1 cellular context compared by ENCODE assay signal in the genomic region with DNA sequence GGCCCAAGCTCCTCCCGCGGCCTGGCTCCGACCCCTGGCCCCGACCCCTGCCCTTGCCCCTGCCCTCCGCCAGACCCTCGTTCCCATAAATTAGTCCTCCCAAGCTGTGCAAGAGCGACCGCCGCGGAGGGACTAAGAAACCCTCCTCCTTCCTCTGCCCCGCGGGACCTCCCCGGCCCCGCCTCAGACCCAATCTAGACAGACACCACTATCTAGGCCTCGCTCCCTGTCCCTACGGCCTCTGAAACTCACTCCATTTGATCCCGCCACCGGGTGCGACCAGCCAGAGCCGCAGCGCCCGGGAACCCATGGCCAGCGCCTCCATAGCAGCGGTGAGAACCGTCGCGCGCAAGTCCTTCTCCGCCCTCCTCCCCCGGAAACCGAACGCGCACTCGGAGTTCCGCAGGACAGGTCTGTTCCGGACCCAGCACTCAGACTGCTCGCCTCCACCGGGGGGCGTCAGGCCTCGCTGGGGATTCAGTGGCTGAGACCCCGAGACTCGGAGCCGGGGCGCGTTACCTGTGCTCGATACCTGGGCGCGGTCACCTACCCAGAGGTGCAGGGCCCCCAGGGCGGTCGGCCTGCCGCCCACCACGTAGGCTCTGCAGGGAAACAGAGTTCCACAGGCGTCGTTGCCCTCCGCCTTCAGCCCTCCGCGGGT.
A peak's percentile ranks its signal among the peaks of the same experiment; 100 is the strongest.
TF ChIP-seq lines count a peak whose summit lies in the region.

A gene (minus strand): TSS at position 331 of the 661 bp plus-strand sequence. CDS start 6 bp downstream, at position 325.

TF ChIP-seq in HepG2, 621 proteins besides CTCF, POLR2A, EP300 and RAD21 (continued from another document and continues in another):
- TF ChIP-seq, protein P1, sequence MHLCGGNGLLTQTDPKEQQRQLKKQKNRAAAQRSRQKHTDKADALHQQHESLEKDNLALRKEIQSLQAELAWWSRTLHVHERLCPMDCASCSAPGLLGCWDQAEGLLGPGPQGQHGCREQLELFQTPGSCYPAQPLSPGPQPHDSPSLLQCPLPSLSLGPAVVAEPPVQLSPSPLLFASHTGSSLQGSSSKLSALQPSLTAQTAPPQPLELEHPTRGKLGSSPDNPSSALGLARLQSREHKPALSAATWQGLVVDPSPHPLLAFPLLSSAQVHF (CRISPR knock-in tag; IDR thresholded peaks at IDR 0.05), result peak; percentile 66; the same call in 1 of the 2 replicates
- TF ChIP-seq, protein P2, sequence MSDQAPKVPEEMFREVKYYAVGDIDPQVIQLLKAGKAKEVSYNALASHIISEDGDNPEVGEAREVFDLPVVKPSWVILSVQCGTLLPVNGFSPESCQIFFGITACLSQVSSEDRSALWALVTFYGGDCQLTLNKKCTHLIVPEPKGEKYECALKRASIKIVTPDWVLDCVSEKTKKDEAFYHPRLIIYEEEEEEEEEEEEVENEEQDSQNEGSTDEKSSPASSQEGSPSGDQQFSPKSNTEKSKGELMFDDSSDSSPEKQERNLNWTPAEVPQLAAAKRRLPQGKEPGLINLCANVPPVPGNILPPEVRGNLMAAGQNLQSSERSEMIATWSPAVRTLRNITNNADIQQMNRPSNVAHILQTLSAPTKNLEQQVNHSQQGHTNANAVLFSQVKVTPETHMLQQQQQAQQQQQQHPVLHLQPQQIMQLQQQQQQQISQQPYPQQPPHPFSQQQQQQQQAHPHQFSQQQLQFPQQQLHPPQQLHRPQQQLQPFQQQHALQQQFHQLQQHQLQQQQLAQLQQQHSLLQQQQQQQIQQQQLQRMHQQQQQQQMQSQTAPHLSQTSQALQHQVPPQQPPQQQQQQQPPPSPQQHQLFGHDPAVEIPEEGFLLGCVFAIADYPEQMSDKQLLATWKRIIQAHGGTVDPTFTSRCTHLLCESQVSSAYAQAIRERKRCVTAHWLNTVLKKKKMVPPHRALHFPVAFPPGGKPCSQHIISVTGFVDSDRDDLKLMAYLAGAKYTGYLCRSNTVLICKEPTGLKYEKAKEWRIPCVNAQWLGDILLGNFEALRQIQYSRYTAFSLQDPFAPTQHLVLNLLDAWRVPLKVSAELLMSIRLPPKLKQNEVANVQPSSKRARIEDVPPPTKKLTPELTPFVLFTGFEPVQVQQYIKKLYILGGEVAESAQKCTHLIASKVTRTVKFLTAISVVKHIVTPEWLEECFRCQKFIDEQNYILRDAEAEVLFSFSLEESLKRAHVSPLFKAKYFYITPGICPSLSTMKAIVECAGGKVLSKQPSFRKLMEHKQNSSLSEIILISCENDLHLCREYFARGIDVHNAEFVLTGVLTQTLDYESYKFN (CRISPR knock-in tag; conservative IDR thresholded peaks at IDR 0.05), result no peak
- TF ChIP-seq, protein P3, sequence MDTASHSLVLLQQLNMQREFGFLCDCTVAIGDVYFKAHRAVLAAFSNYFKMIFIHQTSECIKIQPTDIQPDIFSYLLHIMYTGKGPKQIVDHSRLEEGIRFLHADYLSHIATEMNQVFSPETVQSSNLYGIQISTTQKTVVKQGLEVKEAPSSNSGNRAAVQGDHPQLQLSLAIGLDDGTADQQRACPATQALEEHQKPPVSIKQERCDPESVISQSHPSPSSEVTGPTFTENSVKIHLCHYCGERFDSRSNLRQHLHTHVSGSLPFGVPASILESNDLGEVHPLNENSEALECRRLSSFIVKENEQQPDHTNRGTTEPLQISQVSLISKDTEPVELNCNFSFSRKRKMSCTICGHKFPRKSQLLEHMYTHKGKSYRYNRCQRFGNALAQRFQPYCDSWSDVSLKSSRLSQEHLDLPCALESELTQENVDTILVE (CRISPR knock-in tag; IDR thresholded peaks at IDR 0.05), result peak; percentile 81; the same call in 1 of the 2 replicates
- TF ChIP-seq, protein P4, sequence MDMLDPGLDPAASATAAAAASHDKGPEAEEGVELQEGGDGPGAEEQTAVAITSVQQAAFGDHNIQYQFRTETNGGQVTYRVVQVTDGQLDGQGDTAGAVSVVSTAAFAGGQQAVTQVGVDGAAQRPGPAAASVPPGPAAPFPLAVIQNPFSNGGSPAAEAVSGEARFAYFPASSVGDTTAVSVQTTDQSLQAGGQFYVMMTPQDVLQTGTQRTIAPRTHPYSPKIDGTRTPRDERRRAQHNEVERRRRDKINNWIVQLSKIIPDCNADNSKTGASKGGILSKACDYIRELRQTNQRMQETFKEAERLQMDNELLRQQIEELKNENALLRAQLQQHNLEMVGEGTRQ (IDR thresholded peaks at IDR 0.05; ENCODE audit: low read depth, low read length), result no peak
- TF ChIP-seq, protein P4 (CRISPR knock-in tag; IDR thresholded peaks at IDR 0.05; ENCODE audit: borderline replicate concordance), result no peak; the same call in 1 of the 2 replicates
- TF ChIP-seq SRSF9 (IDR thresholded peaks at IDR 0.05; ENCODE audit: borderline replicate concordance, insufficient read depth, low read depth, low read length, poor library complexity, severe bottlenecking), result no peak
- 0 out of 2 replicates have a peak, but pooled peaks have one; percentile 31 for TF ChIP-seq SP5 (CRISPR knock-in tag; IDR thresholded peaks at IDR 0.05; ENCODE audit: borderline replicate concordance, low read depth)
- peak; percentile 92 for TF ChIP-seq SRSF1 (optimal IDR thresholded peaks at IDR 0.05; ENCODE audit: low read depth, low read length)
- TF ChIP-seq, protein P5, sequence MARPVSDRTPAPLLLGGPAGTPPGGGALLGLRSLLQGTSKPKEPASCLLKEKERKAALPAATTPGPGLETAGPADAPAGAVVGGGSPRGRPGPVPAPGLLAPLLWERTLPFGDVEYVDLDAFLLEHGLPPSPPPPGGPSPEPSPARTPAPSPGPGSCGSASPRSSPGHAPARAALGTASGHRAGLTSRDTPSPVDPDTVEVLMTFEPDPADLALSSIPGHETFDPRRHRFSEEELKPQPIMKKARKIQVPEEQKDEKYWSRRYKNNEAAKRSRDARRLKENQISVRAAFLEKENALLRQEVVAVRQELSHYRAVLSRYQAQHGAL (CRISPR knock-in tag; IDR thresholded peaks at IDR 0.05; ENCODE audit: not compliant biosample characterization), result no peak
- peak; percentile 68; the same call in 1 of the 2 replicates for TF ChIP-seq ZNF607 (CRISPR knock-in tag; IDR thresholded peaks at IDR 0.05; ENCODE audit: borderline replicate concordance)
- TF ChIP-seq ZNF547 (CRISPR knock-in tag; IDR thresholded peaks at IDR 0.05), result peak; percentile 82; the same call in 1 of the 2 replicates
- TF ChIP-seq HOXD1 (CRISPR knock-in tag; IDR thresholded peaks at IDR 0.05), result peak; percentile 89
- peak; percentile 55; the same call in 1 of the 3 replicates for TF ChIP-seq MXI1 (IDR thresholded peaks at IDR 0.05; ENCODE audit: borderline replicate concordance, low read depth, low read length)
- no peak for TF ChIP-seq ZNF549 (CRISPR knock-in tag; IDR thresholded peaks at IDR 0.05)
- TF ChIP-seq, protein P6, sequence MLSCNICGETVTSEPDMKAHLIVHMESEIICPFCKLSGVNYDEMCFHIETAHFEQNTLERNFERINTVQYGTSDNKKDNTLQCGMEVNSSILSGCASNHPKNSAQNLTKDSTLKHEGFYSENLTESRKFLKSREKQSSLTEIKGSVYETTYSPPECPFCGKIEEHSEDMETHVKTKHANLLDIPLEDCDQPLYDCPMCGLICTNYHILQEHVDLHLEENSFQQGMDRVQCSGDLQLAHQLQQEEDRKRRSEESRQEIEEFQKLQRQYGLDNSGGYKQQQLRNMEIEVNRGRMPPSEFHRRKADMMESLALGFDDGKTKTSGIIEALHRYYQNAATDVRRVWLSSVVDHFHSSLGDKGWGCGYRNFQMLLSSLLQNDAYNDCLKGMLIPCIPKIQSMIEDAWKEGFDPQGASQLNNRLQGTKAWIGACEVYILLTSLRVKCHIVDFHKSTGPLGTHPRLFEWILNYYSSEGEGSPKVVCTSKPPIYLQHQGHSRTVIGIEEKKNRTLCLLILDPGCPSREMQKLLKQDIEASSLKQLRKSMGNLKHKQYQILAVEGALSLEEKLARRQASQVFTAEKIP (CRISPR knock-in tag; IDR thresholded peaks at IDR 0.05; ENCODE audit: borderline replicate concordance), result no peak
- TF ChIP-seq, protein P7, sequence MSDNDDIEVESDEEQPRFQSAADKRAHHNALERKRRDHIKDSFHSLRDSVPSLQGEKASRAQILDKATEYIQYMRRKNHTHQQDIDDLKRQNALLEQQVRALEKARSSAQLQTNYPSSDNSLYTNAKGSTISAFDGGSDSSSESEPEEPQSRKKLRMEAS (IDR thresholded peaks at IDR 0.05), result peak; percentile 89
- no peak for TF ChIP-seq ZNF530 (CRISPR knock-in tag; IDR thresholded peaks at IDR 0.05; ENCODE audit: low read depth)
- TF ChIP-seq ZNF83 (CRISPR knock-in tag; IDR thresholded peaks at IDR 0.05; ENCODE audit: borderline replicate concordance), result peak; percentile 93
- TF ChIP-seq ZNF160 (CRISPR knock-in tag; IDR thresholded peaks at IDR 0.05), result no peak; the same call in 1 of the 2 replicates
- TF ChIP-seq KAT8 (CRISPR knock-in tag; IDR thresholded peaks at IDR 0.05), result peak; percentile 96
- TF ChIP-seq, protein P8, sequence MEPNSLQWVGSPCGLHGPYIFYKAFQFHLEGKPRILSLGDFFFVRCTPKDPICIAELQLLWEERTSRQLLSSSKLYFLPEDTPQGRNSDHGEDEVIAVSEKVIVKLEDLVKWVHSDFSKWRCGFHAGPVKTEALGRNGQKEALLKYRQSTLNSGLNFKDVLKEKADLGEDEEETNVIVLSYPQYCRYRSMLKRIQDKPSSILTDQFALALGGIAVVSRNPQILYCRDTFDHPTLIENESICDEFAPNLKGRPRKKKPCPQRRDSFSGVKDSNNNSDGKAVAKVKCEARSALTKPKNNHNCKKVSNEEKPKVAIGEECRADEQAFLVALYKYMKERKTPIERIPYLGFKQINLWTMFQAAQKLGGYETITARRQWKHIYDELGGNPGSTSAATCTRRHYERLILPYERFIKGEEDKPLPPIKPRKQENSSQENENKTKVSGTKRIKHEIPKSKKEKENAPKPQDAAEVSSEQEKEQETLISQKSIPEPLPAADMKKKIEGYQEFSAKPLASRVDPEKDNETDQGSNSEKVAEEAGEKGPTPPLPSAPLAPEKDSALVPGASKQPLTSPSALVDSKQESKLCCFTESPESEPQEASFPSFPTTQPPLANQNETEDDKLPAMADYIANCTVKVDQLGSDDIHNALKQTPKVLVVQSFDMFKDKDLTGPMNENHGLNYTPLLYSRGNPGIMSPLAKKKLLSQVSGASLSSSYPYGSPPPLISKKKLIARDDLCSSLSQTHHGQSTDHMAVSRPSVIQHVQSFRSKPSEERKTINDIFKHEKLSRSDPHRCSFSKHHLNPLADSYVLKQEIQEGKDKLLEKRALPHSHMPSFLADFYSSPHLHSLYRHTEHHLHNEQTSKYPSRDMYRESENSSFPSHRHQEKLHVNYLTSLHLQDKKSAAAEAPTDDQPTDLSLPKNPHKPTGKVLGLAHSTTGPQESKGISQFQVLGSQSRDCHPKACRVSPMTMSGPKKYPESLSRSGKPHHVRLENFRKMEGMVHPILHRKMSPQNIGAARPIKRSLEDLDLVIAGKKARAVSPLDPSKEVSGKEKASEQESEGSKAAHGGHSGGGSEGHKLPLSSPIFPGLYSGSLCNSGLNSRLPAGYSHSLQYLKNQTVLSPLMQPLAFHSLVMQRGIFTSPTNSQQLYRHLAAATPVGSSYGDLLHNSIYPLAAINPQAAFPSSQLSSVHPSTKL (CRISPR knock-in tag; IDR thresholded peaks at IDR 0.05), result peak; percentile 78
- TF ChIP-seq GABPA (IDR thresholded peaks at IDR 0.05; ENCODE audit: low read depth, low read length), result peak; percentile 86
- peak; percentile 92 for TF ChIP-seq GABPA (CRISPR knock-in tag; IDR thresholded peaks at IDR 0.05; ENCODE audit: low read depth)
- no peak for TF ChIP-seq PAWR (CRISPR knock-in tag; IDR thresholded peaks at IDR 0.05; ENCODE audit: borderline replicate concordance)
- peak; percentile 79 for TF ChIP-seq ZNF292 (CRISPR knock-in tag; IDR thresholded peaks at IDR 0.05; ENCODE audit: borderline replicate concordance, low read depth)
- TF ChIP-seq MAFG (CRISPR knock-in tag; IDR thresholded peaks at IDR 0.05), result no peak
- TF ChIP-seq, protein P9, sequence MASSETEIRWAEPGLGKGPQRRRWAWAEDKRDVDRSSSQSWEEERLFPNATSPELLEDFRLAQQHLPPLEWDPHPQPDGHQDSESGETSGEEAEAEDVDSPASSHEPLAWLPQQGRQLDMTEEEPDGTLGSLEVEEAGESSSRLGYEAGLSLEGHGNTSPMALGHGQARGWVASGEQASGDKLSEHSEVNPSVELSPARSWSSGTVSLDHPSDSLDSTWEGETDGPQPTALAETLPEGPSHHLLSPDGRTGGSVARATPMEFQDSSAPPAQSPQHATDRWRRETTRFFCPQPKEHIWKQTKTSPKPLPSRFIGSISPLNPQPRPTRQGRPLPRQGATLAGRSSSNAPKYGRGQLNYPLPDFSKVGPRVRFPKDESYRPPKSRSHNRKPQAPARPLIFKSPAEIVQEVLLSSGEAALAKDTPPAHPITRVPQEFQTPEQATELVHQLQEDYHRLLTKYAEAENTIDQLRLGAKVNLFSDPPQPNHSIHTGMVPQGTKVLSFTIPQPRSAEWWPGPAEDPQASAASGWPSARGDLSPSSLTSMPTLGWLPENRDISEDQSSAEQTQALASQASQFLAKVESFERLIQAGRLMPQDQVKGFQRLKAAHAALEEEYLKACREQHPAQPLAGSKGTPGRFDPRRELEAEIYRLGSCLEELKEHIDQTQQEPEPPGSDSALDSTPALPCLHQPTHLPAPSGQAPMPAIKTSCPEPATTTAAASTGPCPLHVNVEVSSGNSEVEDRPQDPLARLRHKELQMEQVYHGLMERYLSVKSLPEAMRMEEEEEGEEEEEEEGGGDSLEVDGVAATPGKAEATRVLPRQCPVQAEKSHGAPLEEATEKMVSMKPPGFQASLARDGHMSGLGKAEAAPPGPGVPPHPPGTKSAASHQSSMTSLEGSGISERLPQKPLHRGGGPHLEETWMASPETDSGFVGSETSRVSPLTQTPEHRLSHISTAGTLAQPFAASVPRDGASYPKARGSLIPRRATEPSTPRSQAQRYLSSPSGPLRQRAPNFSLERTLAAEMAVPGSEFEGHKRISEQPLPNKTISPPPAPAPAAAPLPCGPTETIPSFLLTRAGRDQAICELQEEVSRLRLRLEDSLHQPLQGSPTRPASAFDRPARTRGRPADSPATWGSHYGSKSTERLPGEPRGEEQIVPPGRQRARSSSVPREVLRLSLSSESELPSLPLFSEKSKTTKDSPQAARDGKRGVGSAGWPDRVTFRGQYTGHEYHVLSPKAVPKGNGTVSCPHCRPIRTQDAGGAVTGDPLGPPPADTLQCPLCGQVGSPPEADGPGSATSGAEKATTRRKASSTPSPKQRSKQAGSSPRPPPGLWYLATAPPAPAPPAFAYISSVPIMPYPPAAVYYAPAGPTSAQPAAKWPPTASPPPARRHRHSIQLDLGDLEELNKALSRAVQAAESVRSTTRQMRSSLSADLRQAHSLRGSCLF (CRISPR knock-in tag; IDR thresholded peaks at IDR 0.05; ENCODE audit: borderline replicate concordance), result no peak
- no peak for TF ChIP-seq ZNF260 (CRISPR knock-in tag; IDR thresholded peaks at IDR 0.05; ENCODE audit: borderline replicate concordance, low read depth)
- TF ChIP-seq HNF4A (CRISPR knock-in tag; IDR thresholded peaks at IDR 0.05), result no peak; the same call in 1 of the 2 replicates
- peak; percentile 99 for TF ChIP-seq CBX5 (CRISPR knock-in tag; IDR thresholded peaks at IDR 0.05; ENCODE audit: borderline replicate concordance)
- TF ChIP-seq TCF12 (IDR thresholded peaks at IDR 0.05), result no peak
- TF ChIP-seq TCF12 (CRISPR knock-in tag; IDR thresholded peaks at IDR 0.05), result no peak
- TF ChIP-seq ZNF34 (CRISPR knock-in tag; IDR thresholded peaks at IDR 0.05; ENCODE audit: borderline replicate concordance), result 0 out of 2 replicates have a peak, but pooled peaks have one; percentile 31
- TF ChIP-seq CEBPG (CRISPR knock-in tag; IDR thresholded peaks at IDR 0.05), result peak; percentile 46
- no peak for TF ChIP-seq ZNF570 (CRISPR knock-in tag; IDR thresholded peaks at IDR 0.05; ENCODE audit: borderline replicate concordance)
- TF ChIP-seq ARID2 (CRISPR knock-in tag; IDR thresholded peaks at IDR 0.05; ENCODE audit: borderline replicate concordance), result no peak
- no peak for TF ChIP-seq MTF1 (CRISPR knock-in tag; IDR thresholded peaks at IDR 0.05)
